Comparison of ENCODE assay signal across 9 cellular contexts in genomic region chr17:55444471-55445441, GRCh38. TPM values are rescaled to one million over a fixed set of nuclear protein-coding genes. Genes with fewer than 3 reads are reported as not detected.
DNase-seq lines count a peak whose midpoint lies in the region; ATAC-seq, FAIRE-seq and TF ChIP-seq lines count a peak whose summit lies in the region.
"Had no signal": no experiment of that assay in that cellular context is flagged by ENCODE, and none has a peak within 500 bp of the region (broad histone marks: within the 10 kb centered on the region; RNA-seq: fewer than 3 reads in every experiment).

No MANE protein-coding gene starts in this region.

- intact Hi-C loops in Caco-2 (cut with micrococcal nuclease; ENCODE audit: unreplicated experiment), result loop anchor here (2.0 kb wide), 1 partner anchor 24 kb away; the partner anchor contains the start of gene MMD

- FAIRE-seq in HTR-8/SVneo (lab: Jason Lieb, UNC), result peak; percentile 9

- TF ChIP-seq CTCF in Caco-2 (IDR thresholded peaks at IDR 0.05; ENCODE audit: insufficient read depth in 1 of 2, low read depth in 1 of 2, low read length in 1 of 2, severe bottlenecking in 1 of 2, unreplicated experiment in 1 of 2) (no peak), hepatocyte (IDR thresholded peaks at IDR 0.05; ENCODE audit: poor library complexity) (no peak)

- H4K20me1 ChIP-seq in hepatocyte (ENCODE audit: insufficient read depth, poor library complexity, severe bottlenecking), result no peaks in the 10 kb centered on the region

- H3K9me2 ChIP-seq in hepatocyte (replicated peaks; ENCODE audit: insufficient read depth), result no peaks in the 10 kb centered on the region

- POLR2A ChIA-PET in Caco-2 (lab: Charles Lee), result no interaction called here

- DNase-seq in Caco-2, result peak; percentile 47 to 56
- DNase-seq in HTR-8/SVneo (ENCODE audit: insufficient read length, low spot score), result peak; percentile 30
- DNase-seq in hepatocyte (ENCODE audit: low spot score), result no peak
- DNase-seq in iPS-NIHi11 (ENCODE audit: low spot score), result no peak
- DNase-seq in NCI-H146 treated with DMSO at 0.1 percent for 48 hours (lab: John Stamatoyannopoulos, UW; ENCODE audit: unreplicated experiment), result no peak
- no peak for DNase-seq in RKO (ENCODE audit: low spot score)
- no peak for DNase-seq in NCI-H510A treated with DMSO at 0.1 percent for 48 hours (lab: John Stamatoyannopoulos, UW)
- DNase-seq: DND-41 had no signal

- TSS peak; percentile 58 for BruUV-seq in Caco-2 (replicated peaks; lab: Mats Ljungman, UMichigan)

- H3K4me3 ChIP-seq in Caco-2 (ENCODE audit: low read depth, low read length) (no peak overlapping the region), hepatocyte (no peak overlapping the region)

- no peaks in the 10 kb centered on the region for H3K36me3 ChIP-seq in Caco-2 (ENCODE audit: control insufficient read depth, insufficient read depth, low read length)
- no peaks in the 10 kb centered on the region for H3K36me3 ChIP-seq in hepatocyte (replicated peaks; ENCODE audit: insufficient read depth, low read depth)

- H2AFZ ChIP-seq in hepatocyte, result peak overlapping the region; percentile 20

- H3K36me3 Mint-ChIP-seq in Caco-2 (ENCODE audit: insufficient read depth, unreplicated experiment), result no peaks in the 10 kb centered on the region

- peak overlapping the region; percentile 83 for H3K27ac ChIP-seq in hepatocyte

- H3K4me1 Mint-ChIP-seq in Caco-2 (ENCODE audit: low read depth, unreplicated experiment), result peaks cover 42% of the 10 kb centered on the region

- H3K27me3 Mint-ChIP-seq in Caco-2 (ENCODE audit: insufficient read depth, unreplicated experiment), result no peaks in the 10 kb centered on the region

- H3K27ac Mint-ChIP-seq in Caco-2 (ENCODE audit: unreplicated experiment), result peak overlapping the region; percentile 60

- H3K4me2 ChIP-seq in hepatocyte, result peak overlapping the region; percentile 6

- H3K9me3 Mint-ChIP-seq in Caco-2 (ENCODE audit: unreplicated experiment), result no peaks in the 10 kb centered on the region

- ATAC-seq in GM21723 (IDR thresholded peaks at IDR 0.05; ENCODE audit: unreplicated experiment), result peak; percentile 58

- H3K27me3 ChIP-seq in Caco-2 (replicated peaks; ENCODE audit: control insufficient read depth, insufficient read depth, low read length) (no peaks in the 10 kb centered on the region), hepatocyte (no peaks in the 10 kb centered on the region)

- H3K9me3 ChIP-seq in Caco-2 (no peaks in the 10 kb centered on the region), hepatocyte (ENCODE audit: low read depth) (no peaks in the 10 kb centered on the region)

- CTCF ChIA-PET in Caco-2 (lab: Charles Lee), result no interaction called here

- peaks cover 68% of the 10 kb centered on the region for H3K4me1 ChIP-seq in Caco-2
- H3K4me1 ChIP-seq in hepatocyte (ENCODE audit: insufficient read depth), result peaks cover 48% of the 10 kb centered on the region

- 30% methylated on average over 6 of the region's 6 CpGs for WGBS in hepatocyte (ENCODE audit: low lambda C conversion rate, missing lambda C conversion rate)

- no peaks in the 10 kb centered on the region for H3K79me2 ChIP-seq in hepatocyte

- no peak overlapping the region for H3K4me3 Mint-ChIP-seq in Caco-2 (ENCODE audit: unreplicated experiment)

RNA-seq across cellular contexts. Expression of gene MMD, which starts 23.1 kb away (rescaled TPM):
- total RNA-seq in Caco-2 (2022), result 38.6 and 39.0 TPM in 2 replicates
- 29.5 and 34.7 TPM in 2 replicates for total RNA-seq in hepatocyte
- 19.4 and 26.9 TPM in 2 replicates for polyA plus RNA-seq in hepatocyte

Comparison
In these comparisons a context has a peak if more than half of its experiments do, and no peak if none do; other contexts are left out.
1. DNase-seq: peak in Caco-2 (2 of 2) and HTR-8/SVneo (single experiment); none in hepatocyte (single experiment), iPS-NIHi11 (single experiment), NCI-H146 treated with DMSO at 0.1 percent for 48 hours (single experiment), RKO (single experiment) and NCI-H510A treated with DMSO at 0.1 percent for 48 hours (single experiment).